1 cellular context compared by ENCODE assay signal in the genomic region with DNA sequence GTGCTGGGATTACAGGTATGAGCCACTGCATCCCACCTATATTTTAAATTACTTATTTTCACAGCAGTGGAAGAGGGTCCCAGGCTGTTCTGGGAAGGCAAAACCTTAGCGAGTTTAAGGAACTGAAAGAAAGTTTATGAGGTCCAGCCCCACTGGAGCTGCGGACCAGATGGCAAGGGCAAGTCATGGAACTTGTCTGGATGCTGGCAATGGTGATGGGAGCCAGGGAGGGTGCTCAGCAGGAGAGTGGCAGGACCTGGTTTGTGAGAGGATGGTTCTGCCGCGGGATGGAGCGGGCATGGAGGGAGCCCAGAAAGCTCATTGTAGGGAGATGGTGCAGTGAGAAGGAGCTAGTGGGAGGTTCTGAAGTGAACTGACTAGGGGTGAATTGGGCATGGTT.
TF ChIP-seq lines count a peak whose summit lies in the region.

No MANE protein-coding gene starts in this region.

TF ChIP-seq in GM23338, 12 proteins besides CTCF, POLR2A, EP300 and RAD21 (continued from another document):
- TF ChIP-seq, protein P1, sequence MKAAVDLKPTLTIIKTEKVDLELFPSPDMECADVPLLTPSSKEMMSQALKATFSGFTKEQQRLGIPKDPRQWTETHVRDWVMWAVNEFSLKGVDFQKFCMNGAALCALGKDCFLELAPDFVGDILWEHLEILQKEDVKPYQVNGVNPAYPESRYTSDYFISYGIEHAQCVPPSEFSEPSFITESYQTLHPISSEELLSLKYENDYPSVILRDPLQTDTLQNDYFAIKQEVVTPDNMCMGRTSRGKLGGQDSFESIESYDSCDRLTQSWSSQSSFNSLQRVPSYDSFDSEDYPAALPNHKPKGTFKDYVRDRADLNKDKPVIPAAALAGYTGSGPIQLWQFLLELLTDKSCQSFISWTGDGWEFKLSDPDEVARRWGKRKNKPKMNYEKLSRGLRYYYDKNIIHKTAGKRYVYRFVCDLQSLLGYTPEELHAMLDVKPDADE (IDR thresholded peaks at IDR 0.05), result no peak
- no peak for TF ChIP-seq JUNB (IDR thresholded peaks at IDR 0.05; ENCODE audit: unreplicated experiment)
